Comparison of ENCODE assay signal across 6 cellular contexts in genomic region chrX:101407167-101407747, GRCh38. TPM values are rescaled to one million over a fixed set of nuclear protein-coding genes. Genes with fewer than 3 reads are reported as not detected.
DNase-seq lines count a peak whose midpoint lies in the region; ATAC-seq and TF ChIP-seq lines count a peak whose summit lies in the region.

No MANE protein-coding gene starts in this region.

- H3K27ac ChIP-seq in Panc1 (ENCODE audit: low read length) (peak overlapping the region; percentile 87), right atrium auricular region (peak overlapping the region; percentile 89 to 90), urinary bladder (ENCODE audit: low read depth) (peak overlapping the region; percentile 81)

- POLR2A ChIA-PET in Panc1 (lab: Charles Lee): interaction anchor here (0.7 kb wide), 1 partner anchor 59 kb away, joined by 4 read pairs; no protein-coding TSS in a partner anchor

- H3K9me3 ChIP-seq in Panc1 (ENCODE audit: control insufficient read depth, insufficient read depth, low read depth, low read length) (no peaks in the 10 kb centered on the region), right atrium auricular region (no peaks in the 10 kb centered on the region)

- intact Hi-C loops in Panc1 (cut with micrococcal nuclease; ENCODE audit: unreplicated experiment): no loop called here

- peak overlapping the region; percentile 99 for H3K4me3 ChIP-seq in Panc1 (ENCODE audit: low read depth in 2 of 2, low read length in 2 of 2)
- peak overlapping the region; percentile 50 to 60 for H3K4me3 ChIP-seq in right atrium auricular region
- H3K4me3 ChIP-seq in urinary bladder (ENCODE audit: low read depth, low read length): peak overlapping the region; percentile 56

- in situ Hi-C loops in Panc1 (cut with HindIII; ENCODE audit: low pct_unique_long_range_greater_than_20kb, low sequenced_read_pairs): no loop called here

- H3K36me3 ChIP-seq in Panc1 (ENCODE audit: control insufficient read depth, insufficient read depth, low read length) (peaks cover 2% of the 10 kb centered on the region), right atrium auricular region (no peaks in the 10 kb centered on the region), urinary bladder (ENCODE audit: insufficient read depth) (no peaks in the 10 kb centered on the region)

- CTCF ChIA-PET in Panc1 (lab: Charles Lee): no interaction called here

- TF ChIP-seq CTCF in Panc1 (IDR thresholded peaks at IDR 0.05) (no peak), right atrium auricular region (IDR thresholded peaks at IDR 0.05) (no peak)

- DNase-seq in GM03348 (ENCODE audit: low spot score): peak; percentile 2
- no peak for DNase-seq in Panc1 (ENCODE audit: low read depth, low spot score)
- no peak for DNase-seq in right atrium auricular region (ENCODE audit: low spot score)
- DNase-seq in GF-D8 (lab: John Stamatoyannopoulos, UW): no peak
- DNase-seq in NCI-H2196 treated with DMSO at 0.1 percent for 48 hours (lab: John Stamatoyannopoulos, UW; ENCODE audit: unreplicated experiment): no peak

- H3K4me1 ChIP-seq in Panc1 (ENCODE audit: control insufficient read depth, insufficient read depth, low read length): peaks cover 12% of the 10 kb centered on the region
- H3K4me1 ChIP-seq in right atrium auricular region: peaks cover 0 to 21% of the 10 kb centered on the region in 2 donors
- no peaks in the 10 kb centered on the region for H3K4me1 ChIP-seq in urinary bladder (ENCODE audit: insufficient read depth)

- peak; percentile 36 for ATAC-seq in Panc1

- H3K27me3 ChIP-seq in Panc1 (ENCODE audit: control insufficient read depth, insufficient read depth, low read length) (no peaks in the 10 kb centered on the region), right atrium auricular region (no peaks in the 10 kb centered on the region)

- WGBS in urinary bladder: under 1% methylated on average over 15 of the region's 15 CpGs

- no TSS peak for BruUV-seq in Panc1 (replicated peaks; lab: Mats Ljungman, UMichigan)

RNA-seq across cellular contexts. Expression of gene GLA, which starts 0.5 kb away (rescaled TPM):
- 115 TPM for total RNA-seq in Panc1 (2021; ENCODE audit: unreplicated experiment)
- polyA plus RNA-seq in Panc1 (2012; ENCODE audit: insufficient read length): 55.5 TPM
- 10 to 100 TPM in 1 of 2 donors, 1 to 10 TPM in 1; 9.7 to 11.8 TPM for total RNA-seq in right atrium auricular region
- 21.3 TPM for total RNA-seq in urinary bladder
- 21.3 TPM for polyA plus RNA-seq in urinary bladder

RNA-seq across cellular contexts. Expression of gene HNRNPH2, which starts 0.8 kb away (rescaled TPM):
- total RNA-seq in Panc1 (2021; ENCODE audit: unreplicated experiment) (91.5 TPM), right atrium auricular region (10 to 100 TPM; 40.5 to 48.5 TPM), urinary bladder (60.4 TPM)
- 85.6 TPM for polyA plus RNA-seq in Panc1 (2012; ENCODE audit: insufficient read length)
- polyA plus RNA-seq in urinary bladder: 86.2 TPM

RNA-seq across cellular contexts. Expression of gene RPL36A, which starts 16.4 kb away (rescaled TPM):
- 308 TPM for total RNA-seq in Panc1 (2021; ENCODE audit: unreplicated experiment)
- polyA plus RNA-seq in Panc1 (2012; ENCODE audit: insufficient read length): 580 TPM
- 1,000 to 10,000 TPM in 1 of 2 donors, 100 to 1,000 TPM in 1; 495 to 1,021 TPM for total RNA-seq in right atrium auricular region
- total RNA-seq in urinary bladder: 808 TPM
- polyA plus RNA-seq in urinary bladder: 1,560 TPM

RNA-seq across cellular contexts. Expression of gene BTK, which starts 21.3 kb away (rescaled TPM):
- total RNA-seq in Panc1 (2021; ENCODE audit: unreplicated experiment) (not detected), right atrium auricular region (1 to 10 TPM; 2.1 to 2.4 TPM), urinary bladder (7.6 TPM)
- not detected for polyA plus RNA-seq in Panc1 (2012; ENCODE audit: insufficient read length)
- 3.9 TPM for polyA plus RNA-seq in urinary bladder

RNA-seq across cellular contexts. Expression of gene TIMM8A, which starts 58.7 kb away (rescaled TPM):
- total RNA-seq in Panc1 (2021; ENCODE audit: unreplicated experiment) (39.1 TPM), right atrium auricular region (1 to 10 TPM; 4.5 to 6.3 TPM), urinary bladder (4.6 TPM)
- 26.6 TPM for polyA plus RNA-seq in Panc1 (2012; ENCODE audit: insufficient read length)
- polyA plus RNA-seq in urinary bladder: 6.2 TPM
